16 cellular contexts compared by ENCODE assay signal in genomic region chr15:56965614-56966013, GRCh38. TPM values are rescaled to one million over a fixed set of nuclear protein-coding genes. Genes with fewer than 3 reads are reported as not detected.
DNase-seq lines count a peak whose midpoint lies in the region; ATAC-seq, FAIRE-seq and TF ChIP-seq lines count a peak whose summit lies in the region.
"Had no signal": no experiment of that assay in that cellular context is flagged by ENCODE, and none has a peak within 500 bp of the region (broad histone marks: within the 10 kb centered on the region; RNA-seq: fewer than 3 reads in every experiment).

No MANE protein-coding gene starts in this region.

- peaks cover 0 to 1% of the 10 kb centered on the region in 2 donors for H3K36me3 Mint-ChIP-seq in CD14-positive monocyte
- H3K36me3 Mint-ChIP-seq in CD8-positive, alpha-beta memory T cell: peaks cover 0 to 4% (median 0%) of the 10 kb centered on the region in 3 donors

- TF ChIP-seq RAD21 in A549 (conservative IDR thresholded peaks at IDR 0.05 in 1 of 2, IDR thresholded peaks at IDR 0.05 in 1 of 2): no peak

- no peak for TF ChIP-seq POLR2A in A549 (IDR thresholded peaks at IDR 0.05; ENCODE audit: low read length)

- H2AFZ ChIP-seq in mesenchymal stem cell (ENCODE audit: low read depth, low read length): no peak overlapping the region
- H2AFZ ChIP-seq: GM23338 had no signal

- no peak overlapping the region for H3K4me3 Mint-ChIP-seq in CD14-positive monocyte
- H3K4me3 Mint-ChIP-seq in CD8-positive, alpha-beta memory T cell: no peak overlapping the region
- H3K4me3 Mint-ChIP-seq: CD4-positive, alpha-beta T cell; GM23338 had no signal

- no peak overlapping the region for H3K9ac ChIP-seq in mesenchymal stem cell (ENCODE audit: low read length)
- H3K9ac ChIP-seq: BLaER1 treated with 17β-estradiol and CSF1 and Interleukin-3, amounts not matched to agents 10 nM and 100 nM; KMS-11 had no signal

- no peak for ATAC-seq in A549
- no peak for ATAC-seq in GM21737 (IDR thresholded peaks at IDR 0.05; ENCODE audit: unreplicated experiment)
- ATAC-seq: GM23338 had no signal

- H4K91ac ChIP-seq in mesenchymal stem cell (ENCODE audit: low read length): no peak overlapping the region

- TF ChIP-seq CTCF in A549 (IDR thresholded peaks at IDR 0.05): no peak
- TF ChIP-seq CTCF in CD14-positive monocyte (IDR thresholded peaks at IDR 0.05): no peak

- FAIRE-seq in A549 (lab: Jason Lieb, UNC): no peak
- FAIRE-seq: D721Med had no signal

- H3K27ac Mint-ChIP-seq in CD14-positive monocyte: no peak overlapping the region
- H3K27ac Mint-ChIP-seq in CD8-positive, alpha-beta memory T cell: no peak overlapping the region
- H3K27ac Mint-ChIP-seq: CD4-positive, alpha-beta T cell; GM23338 had no signal

- no peak overlapping the region for H3K23ac ChIP-seq in mesenchymal stem cell (ENCODE audit: low read length in 2 of 2)

- DNase-seq in A549 (ENCODE audit: low read depth in 1 of 2, low spot score in 1 of 2) (peak; percentile 26 to 34), LoVo (ENCODE audit: low spot score) (peak; percentile 50), kidney glomerular epithelial cell (lab: John Stamatoyannopoulos, UW) (peak; percentile 50), mesenchymal stem cell (no peak), CD14-positive monocyte (ENCODE audit: low spot score) (no peak), DMS79 treated with DMSO at 0.1 percent for 48 hours (lab: John Stamatoyannopoulos, UW) (no peak)
- DNase-seq in CD8-positive, alpha-beta memory T cell: no peak
- DNase-seq: CD4-positive, alpha-beta T cell; DMS153; H7 had no signal

- no peak overlapping the region for H2BK15ac ChIP-seq in mesenchymal stem cell (ENCODE audit: low read depth, poor library complexity, severe bottlenecking)

- H3K4me1 ChIP-seq in A549 (peaks cover 53% of the 10 kb centered on the region), mesenchymal stem cell (ENCODE audit: control insufficient read depth, insufficient read depth, low read depth, low read length) (no peaks in the 10 kb centered on the region)
- peaks cover 26% of the 10 kb centered on the region for H3K4me1 ChIP-seq in CD8-positive, alpha-beta memory T cell (ENCODE audit: insufficient read depth, low read length)

- H2AK5ac ChIP-seq in mesenchymal stem cell (ENCODE audit: low read length, severe bottlenecking): no peak overlapping the region

- H3K4me1 Mint-ChIP-seq in CD14-positive monocyte: peaks cover 11% of the 10 kb centered on the region
- peaks cover 55 to 79% (median 69%) of the 10 kb centered on the region in 3 donors for H3K4me1 Mint-ChIP-seq in CD8-positive, alpha-beta memory T cell

- CTCF ChIA-PET in A549 (lab: Yijun Ruan, JAX): no interaction called here
- CTCF ChIA-PET in CD8-positive, alpha-beta memory T cell (lab: Charles Lee): no interaction called here

- no peak overlapping the region for H2BK12ac ChIP-seq in mesenchymal stem cell (ENCODE audit: low read length in 2 of 2)

- no peak overlapping the region for H3K18ac ChIP-seq in mesenchymal stem cell (ENCODE audit: low read depth in 1 of 2, low read length in 2 of 2)

- TF ChIP-seq EP300 in A549 (IDR thresholded peaks at IDR 0.05): no peak

- H3K4me3 ChIP-seq in A549: no peak overlapping the region
- H3K4me3 ChIP-seq in mesenchymal stem cell (ENCODE audit: insufficient read depth in 1 of 2, low read depth in 1 of 2, low read length in 2 of 2): no peak overlapping the region
- H3K4me3 ChIP-seq in CD8-positive, alpha-beta memory T cell (ENCODE audit: low read length): no peak overlapping the region
- H3K4me3 ChIP-seq: BLaER1 treated with 17β-estradiol and CSF1 and Interleukin-3, amounts not matched to agents 10 nM and 100 nM; GM23338 had no signal

- no peak overlapping the region for H4K8ac ChIP-seq in mesenchymal stem cell (ENCODE audit: low read length)

- no peak overlapping the region for H3K4ac ChIP-seq in mesenchymal stem cell (ENCODE audit: low read depth in 1 of 2, low read length in 2 of 2)

- no peaks in the 10 kb centered on the region for H3K79me1 ChIP-seq in mesenchymal stem cell (replicated peaks; ENCODE audit: low read length, poor library complexity, severe bottlenecking)

- intact Hi-C loops in CD14-positive monocyte (cut with micrococcal nuclease): no loop called here

- H3K27me3 ChIP-seq in mesenchymal stem cell (ENCODE audit: control insufficient read depth in 1 of 2, insufficient read depth in 1 of 2, low read length in 2 of 2): no peaks in the 10 kb centered on the region
- H3K27me3 ChIP-seq in CD8-positive, alpha-beta memory T cell (ENCODE audit: insufficient read depth, low read length, poor library complexity, severe bottlenecking): no peaks in the 10 kb centered on the region
- H3K27me3 ChIP-seq: BLaER1 treated with 17β-estradiol and CSF1 and Interleukin-3, amounts not matched to agents 10 nM and 100 nM had no signal

- 6% methylated on average over 1 of the region's 1 CpG for WGBS in A549 (ENCODE audit: missing lambda C conversion rate)
- no CpG with 5 or more reads among the region's 1 CpG for WGBS in mesenchymal stem cell

- H3K27me3 Mint-ChIP-seq in CD14-positive monocyte (ENCODE audit: low read depth in 3 of 3): peaks cover 0 to 2% (median 0%) of the 10 kb centered on the region in 3 donors
- peaks cover 0 to 1% of the 10 kb centered on the region in 2 donors for H3K27me3 Mint-ChIP-seq in CD8-positive, alpha-beta memory T cell
- H3K27me3 Mint-ChIP-seq: CD4-positive, alpha-beta T cell had no signal

- no peaks in the 10 kb centered on the region for H3K36me3 ChIP-seq in mesenchymal stem cell (ENCODE audit: control insufficient read depth in 1 of 2, insufficient read depth in 2 of 2, low read depth in 1 of 2, low read length in 2 of 2)
- H3K36me3 ChIP-seq in CD8-positive, alpha-beta memory T cell (ENCODE audit: insufficient read depth, low read length): no peaks in the 10 kb centered on the region

- H3K4me2 ChIP-seq in A549: peak overlapping the region; percentile 67
- peak overlapping the region; percentile 33 for H3K4me2 ChIP-seq in mesenchymal stem cell (ENCODE audit: low read length, poor library complexity, severe bottlenecking)
- H3K4me2 ChIP-seq: GM23338, KMS-11 had no signal

- no peak overlapping the region for H3K14ac ChIP-seq in mesenchymal stem cell (ENCODE audit: low read length in 2 of 2)

- H3K9me3 Mint-ChIP-seq in CD14-positive monocyte: no peaks in the 10 kb centered on the region
- H3K9me3 Mint-ChIP-seq in CD8-positive, alpha-beta memory T cell: no peaks in the 10 kb centered on the region
- H3K9me3 Mint-ChIP-seq: CD4-positive, alpha-beta T cell; GM23338 had no signal

- no peak overlapping the region for H3K27ac ChIP-seq in A549
- no peak overlapping the region for H3K27ac ChIP-seq in mesenchymal stem cell (ENCODE audit: low read length, poor library complexity, severe bottlenecking)
- H3K27ac ChIP-seq in CD8-positive, alpha-beta memory T cell (ENCODE audit: low read depth, low read length): no peak overlapping the region
- H3K27ac ChIP-seq: 22Rv1; BLaER1 treated with 17β-estradiol and CSF1 and Interleukin-3, amounts not matched to agents 10 nM and 100 nM; KMS-11 had no signal

- H2BK5ac ChIP-seq in mesenchymal stem cell (ENCODE audit: low read depth, low read length, poor library complexity, severe bottlenecking): no peak overlapping the region

- POLR2A ChIA-PET in A549 (lab: Yijun Ruan, JAX): no interaction called here
- POLR2A ChIA-PET in CD8-positive, alpha-beta memory T cell (lab: Charles Lee): no interaction called here

- H2BK120ac ChIP-seq in mesenchymal stem cell (ENCODE audit: low read depth, low read length): no peak overlapping the region

- H3K9me3 ChIP-seq in A549 (no peaks in the 10 kb centered on the region), mesenchymal stem cell (ENCODE audit: control insufficient read depth, low read length) (no peaks in the 10 kb centered on the region)
- no peaks in the 10 kb centered on the region for H3K9me3 ChIP-seq in CD8-positive, alpha-beta memory T cell (ENCODE audit: low read length)

TF ChIP-seq in A549, 52 proteins besides CTCF, POLR2A, EP300 and RAD21:
- TF ChIP-seq USF2 (IDR thresholded peaks at IDR 0.05): no peak
- no peak for TF ChIP-seq SREBF2 (IDR thresholded peaks at IDR 0.05)
- TF ChIP-seq ZFP36 (IDR thresholded peaks at IDR 0.05; ENCODE audit: borderline replicate concordance, partially characterized antibody): no peak

RNA-seq across cellular contexts. Expression of gene TCF12, which starts 47.2 kb away (rescaled TPM):
- polyA plus RNA-seq in A549 (2011; rRNA removed): 121 and 165 TPM in 2 replicates
- polyA plus RNA-seq in A549 (2012; cell fraction: cytosol; rRNA removed): 28.5 and 37.2 TPM in 2 replicates
- 18.7 and 21.9 TPM in 2 replicates for polyA plus RNA-seq in A549 (2012; cell fraction: nucleus; rRNA removed)
- polyA plus RNA-seq in A549 (2017; fragmentation: RNase III; extraction: RNeasy Plus Mini Kit Qiagen cat#74134 plus additional on column Dnase treatment): 34.1 to 36.3 TPM (median 35.5 TPM) in 3 replicates
- polyA minus RNA-seq in A549 (2011; rRNA and poly(A)+ RNA removed): 247 and 252 TPM in 2 replicates
- 43.3 TPM for polyA plus RNA-seq in mesenchymal stem cell (2013, experiment 1 of 2)
- polyA plus RNA-seq in mesenchymal stem cell (2013, experiment 2 of 2): 41.8 TPM
- 10 to 100 TPM; 27.6 to 52.5 TPM for polyA plus RNA-seq in CD14-positive monocyte
- total RNA-seq in CD8-positive, alpha-beta memory T cell: 10 to 100 TPM; 69.9 to 79.2 TPM
- 54.3 TPM for polyA plus RNA-seq in CD8-positive, alpha-beta memory T cell

Comparison
In these comparisons a context has a peak if more than half of its experiments do, and no peak if none do; other contexts are left out.
1. DNase-seq: peak in A549 (2 of 2), LoVo (single experiment) and kidney glomerular epithelial cell (single experiment); none in mesenchymal stem cell (single experiment), CD14-positive monocyte (single experiment), DMS79 treated with DMSO at 0.1 percent for 48 hours (single experiment) and CD8-positive, alpha-beta memory T cell (0 of 5).